ENCODE assay signal across 8 cellular contexts in genomic region chr6:87066449-87067288, GRCh38. TPM values are rescaled to one million over a fixed set of nuclear protein-coding genes. Genes with fewer than 3 reads are reported as not detected.
A peak's percentile ranks its signal among the peaks of the same experiment; 100 is the strongest.
DNase-seq lines count a peak whose midpoint lies in the region; ATAC-seq and TF ChIP-seq lines count a peak whose summit lies in the region.

No MANE protein-coding gene starts in this region.

- CTCF ChIA-PET in activated naive CD4-positive, alpha-beta T cell treated with anti-CD3 and anti-CD28 coated beads for 36 hours (lab: Charles Lee): interaction anchor here (0.6 to 4.8 kb wide), 18 partner anchors 9 to 1370 kb away, joined by 3 to 46 read pairs (median 3); partner anchors contain the start of genes CFAP206 and CGA

- no peak overlapping the region for H3K9ac ChIP-seq in smooth muscle cell (ENCODE audit: low read depth)

- H3K9me3 ChIP-seq in right cardiac atrium (ENCODE audit: control insufficient read depth, low read length) (no peaks in the 10 kb centered on the region), smooth muscle cell (replicated peaks; ENCODE audit: low read depth) (no peaks in the 10 kb centered on the region), sigmoid colon (no peaks in the 10 kb centered on the region)

- no peaks in the 10 kb centered on the region for H3K4me1 Mint-ChIP-seq in activated naive CD4-positive, alpha-beta T cell treated with anti-CD3 and anti-CD28 coated beads for 36 hours (ENCODE audit: low read depth)

- H3K4me2 ChIP-seq in smooth muscle cell: peak overlapping the region; percentile 58

- no peak overlapping the region for H3K4me3 ChIP-seq in right cardiac atrium (ENCODE audit: low read length)
- H3K4me3 ChIP-seq in smooth muscle cell: peak overlapping the region; percentile 40
- H3K4me3 ChIP-seq in sigmoid colon: no peak overlapping the region

- H3K36me3 ChIP-seq in smooth muscle cell (ENCODE audit: low read depth) (no peaks in the 10 kb centered on the region), sigmoid colon (no peaks in the 10 kb centered on the region)

- ATAC-seq in right cardiac atrium: no peak

- H3K27ac ChIP-seq in right cardiac atrium (ENCODE audit: low read length) (no peak overlapping the region), smooth muscle cell (ENCODE audit: low read depth) (no peak overlapping the region), sigmoid colon (no peak overlapping the region)

- DNase-seq in ELR (ENCODE audit: low read depth): peak; percentile 74
- peak; percentile 14 for DNase-seq in HPDE6-E6E7 (ENCODE audit: extremely low spot score)
- peak; percentile 47 for DNase-seq in NCI-H748 treated with DMSO at 0.1 percent for 48 hours (lab: John Stamatoyannopoulos, UW)
- DNase-seq in activated naive CD4-positive, alpha-beta T cell treated with anti-CD3 and anti-CD28 coated beads for 36 hours: peak; percentile 67
- DNase-seq in right cardiac atrium: peak in 2 of 3 donors; percentile 40 to 51
- no peak for DNase-seq in smooth muscle cell (lab: John Stamatoyannopoulos, UW; ENCODE audit: unreplicated experiment)
- DNase-seq in OCI-M2 (lab: John Stamatoyannopoulos, UW; ENCODE audit: unreplicated experiment): no peak
- DNase-seq in sigmoid colon: no peak

- H3K9me3 Mint-ChIP-seq in activated naive CD4-positive, alpha-beta T cell treated with anti-CD3 and anti-CD28 coated beads for 36 hours: no peaks in the 10 kb centered on the region

- no peaks in the 10 kb centered on the region for H3F3A ChIP-seq in smooth muscle cell (ENCODE audit: low read depth)

- H2AFZ ChIP-seq in smooth muscle cell (ENCODE audit: low read depth): no peak overlapping the region

- TF ChIP-seq EP300 in sigmoid colon (IDR thresholded peaks at IDR 0.05): no peak

- H3K79me2 ChIP-seq in smooth muscle cell (ENCODE audit: low read depth): no peaks in the 10 kb centered on the region

- H3K4me3 Mint-ChIP-seq in activated naive CD4-positive, alpha-beta T cell treated with anti-CD3 and anti-CD28 coated beads for 36 hours: no peak overlapping the region

- intact Hi-C loops in activated naive CD4-positive, alpha-beta T cell treated with anti-CD3 and anti-CD28 coated beads for 36 hours (cut with micrococcal nuclease): loop anchor here (2.0 to 5.0 kb wide), 2 partner anchors 196 to 326 kb away; no protein-coding TSS in a partner anchor
- intact Hi-C loops in right cardiac atrium (cut with DNase I): loop anchor here in 1 of 4 donors (10.0 kb wide), 1 partner anchor 178 kb away; no protein-coding TSS in a partner anchor
- intact Hi-C loops in sigmoid colon (cut with DNase I): no loop called here

- TF ChIP-seq POLR2A in sigmoid colon (IDR thresholded peaks at IDR 0.05): no peak

- no peak overlapping the region for H3K27ac Mint-ChIP-seq in activated naive CD4-positive, alpha-beta T cell treated with anti-CD3 and anti-CD28 coated beads for 36 hours

- H3K36me3 Mint-ChIP-seq in activated naive CD4-positive, alpha-beta T cell treated with anti-CD3 and anti-CD28 coated beads for 36 hours (ENCODE audit: low read depth): no peaks in the 10 kb centered on the region

- TF ChIP-seq CTCF in smooth muscle cell (IDR thresholded peaks at IDR 0.05; ENCODE audit: borderline replicate concordance, insufficient read depth, poor library complexity, severe bottlenecking): peak; percentile 69
- peak in 1 of 4 experiments; percentile 35 for TF ChIP-seq CTCF in sigmoid colon (IDR thresholded peaks at IDR 0.05)

- no peaks in the 10 kb centered on the region for H3K4me1 ChIP-seq in right cardiac atrium (ENCODE audit: control insufficient read depth, insufficient read depth, low read length)
- no peaks in the 10 kb centered on the region for H3K4me1 ChIP-seq in smooth muscle cell (ENCODE audit: low read depth)
- H3K4me1 ChIP-seq in sigmoid colon: peaks cover 0 to 3% (median 0%) of the 10 kb centered on the region in 4 donors

- no peaks in the 10 kb centered on the region for H4K20me1 ChIP-seq in smooth muscle cell (ENCODE audit: low read depth)

- 28% methylated on average over 7 of the region's 7 CpGs for WGBS in right cardiac atrium
- 36% methylated on average over 7 of the region's 7 CpGs for WGBS in smooth muscle cell (ENCODE audit: low lambda C conversion rate)
- WGBS in sigmoid colon, 2 donors: 9 to 27% methylated on average over 7 of the region's 7 CpGs

- H3K27me3 ChIP-seq in right cardiac atrium (ENCODE audit: control insufficient read depth, insufficient read depth) (no peaks in the 10 kb centered on the region), smooth muscle cell (ENCODE audit: low read depth) (peaks cover 4% of the 10 kb centered on the region), sigmoid colon (no peaks in the 10 kb centered on the region)

- H3K27me3 Mint-ChIP-seq in activated naive CD4-positive, alpha-beta T cell treated with anti-CD3 and anti-CD28 coated beads for 36 hours (ENCODE audit: low read depth): peaks cover 8% of the 10 kb centered on the region

RNA-seq across cellular contexts. Expression of gene CGA, which starts 28.2 kb away (rescaled TPM):
- not detected for total RNA-seq in activated naive CD4-positive, alpha-beta T cell treated with anti-CD3 and anti-CD28 coated beads for 36 hours
- total RNA-seq in right cardiac atrium (under 1 TPM in 2 of 4 donors, not detected in 2; 0.50 to 0.94 TPM), smooth muscle cell (2.8 and 5.5 TPM in 2 replicates), sigmoid colon (not detected)
- polyA plus RNA-seq in right cardiac atrium (0.41 TPM), smooth muscle cell (0.30 and 1.4 TPM in 2 replicates), sigmoid colon (not detected)

Comparison
In these comparisons a context has a peak if more than half of its experiments do, and no peak if none do; other contexts are left out.
1. DNase-seq: peak in ELR (single experiment), HPDE6-E6E7 (single experiment), NCI-H748 treated with DMSO at 0.1 percent for 48 hours (single experiment), activated naive CD4-positive, alpha-beta T cell treated with anti-CD3 and anti-CD28 coated beads for 36 hours (single experiment) and right cardiac atrium (2 of 3); none in smooth muscle cell (single experiment), OCI-M2 (single experiment) and sigmoid colon (single experiment).